9 cellular contexts compared by ENCODE assay signal in the genomic region with DNA sequence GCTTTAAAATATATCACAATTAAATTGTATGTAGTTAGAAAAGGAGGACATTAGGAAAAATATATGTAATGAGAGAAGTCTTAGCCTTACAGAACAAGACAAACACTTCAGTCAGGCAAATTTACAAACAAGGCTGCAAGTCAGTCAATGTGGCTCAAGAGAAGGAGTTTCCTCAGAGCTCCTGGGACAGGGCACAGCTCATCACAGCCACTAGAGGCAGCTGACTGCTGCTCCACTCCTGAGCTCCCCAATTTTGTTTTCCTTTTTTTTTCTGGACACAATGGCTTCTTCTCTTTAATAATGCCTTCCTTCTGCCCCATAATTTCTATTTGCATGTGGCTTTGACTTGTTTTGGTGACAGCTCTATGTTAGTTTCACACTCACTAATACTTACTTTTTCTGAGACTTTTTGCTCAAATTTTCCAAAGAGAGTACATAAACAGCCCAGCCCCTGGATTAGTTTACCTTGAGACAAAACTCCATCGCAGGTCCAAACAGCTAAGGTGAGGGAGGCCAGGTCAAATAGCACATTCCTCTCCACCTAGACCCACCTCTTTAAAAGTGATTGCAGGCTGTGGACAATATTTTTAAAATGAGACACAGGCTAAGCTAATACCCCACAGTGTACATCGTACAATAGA.
DNase-seq lines count a peak whose midpoint lies in the region; ATAC-seq and TF ChIP-seq lines count a peak whose summit lies in the region.
"Had no signal": no experiment of that assay in that cellular context is flagged by ENCODE, and none has a peak within 500 bp of the region (broad histone marks: within the 10 kb centered on the region; RNA-seq: fewer than 3 reads in every experiment).

No MANE protein-coding gene starts in this region.

- no peaks in the 10 kb centered on the region for H3K27me3 ChIP-seq in left ventricle myocardium inferior (ENCODE audit: low read depth)

- no peak for ATAC-seq in left cardiac atrium
- ATAC-seq in HG03565 (IDR thresholded peaks at IDR 0.05; ENCODE audit: unreplicated experiment) = no peak
- no peak for ATAC-seq in GM21526 (IDR thresholded peaks at IDR 0.05; ENCODE audit: low FRiP score, unreplicated experiment)

- intact Hi-C loops in left ventricle myocardium inferior (cut with micrococcal nuclease) = no loop called here
- intact Hi-C loops in left cardiac atrium (cut with DNase I) = no loop called here

- peak; percentile 38 for TF ChIP-seq CTCF in left ventricle myocardium inferior (IDR thresholded peaks at IDR 0.05; ENCODE audit: borderline replicate concordance)

- no peaks in the 10 kb centered on the region for H3K4me1 ChIP-seq in left ventricle myocardium inferior
- H3K4me1 ChIP-seq: Caco-2 had no signal

- H3K36me3 ChIP-seq in left ventricle myocardium inferior = no peaks in the 10 kb centered on the region

- no peak overlapping the region for H3K4me3 ChIP-seq in left ventricle myocardium inferior

- H3K9me3 ChIP-seq in left ventricle myocardium inferior (replicated peaks) = no peaks in the 10 kb centered on the region
- H3K9me3 ChIP-seq: Caco-2 had no signal

- H3K27ac ChIP-seq in left ventricle myocardium inferior (replicated peaks) = no peak overlapping the region

- DNase-seq in left ventricle myocardium inferior = no peak
- DNase-seq in left cardiac atrium = no peak
- peak; percentile 34 for DNase-seq in RKO (ENCODE audit: low spot score)
- peak; percentile 3 for DNase-seq in globus pallidus (ENCODE audit: low spot score)
- no peak for DNase-seq in activated CD4-positive, alpha-beta T cell treated with anti-CD3 and anti-CD28 coated beads, Interleukin-2, amount 50 U/mL, for 4 hours
- DNase-seq in cortex of kidney (lab: John Stamatoyannopoulos, UW) = no peak

Comparison
In these comparisons a context has a peak if more than half of its experiments do, and no peak if none do; other contexts are left out.
1. DNase-seq: peak in RKO (single experiment) and globus pallidus (single experiment); none in left ventricle myocardium inferior (single experiment), left cardiac atrium (single experiment), activated CD4-positive, alpha-beta T cell treated with anti-CD3 and anti-CD28 coated beads, Interleukin-2, amount 50 U/mL, for 4 hours (0 of 2) and cortex of kidney (single experiment).